Comparison of ENCODE assay signal across 10 cellular contexts in the genomic region with DNA sequence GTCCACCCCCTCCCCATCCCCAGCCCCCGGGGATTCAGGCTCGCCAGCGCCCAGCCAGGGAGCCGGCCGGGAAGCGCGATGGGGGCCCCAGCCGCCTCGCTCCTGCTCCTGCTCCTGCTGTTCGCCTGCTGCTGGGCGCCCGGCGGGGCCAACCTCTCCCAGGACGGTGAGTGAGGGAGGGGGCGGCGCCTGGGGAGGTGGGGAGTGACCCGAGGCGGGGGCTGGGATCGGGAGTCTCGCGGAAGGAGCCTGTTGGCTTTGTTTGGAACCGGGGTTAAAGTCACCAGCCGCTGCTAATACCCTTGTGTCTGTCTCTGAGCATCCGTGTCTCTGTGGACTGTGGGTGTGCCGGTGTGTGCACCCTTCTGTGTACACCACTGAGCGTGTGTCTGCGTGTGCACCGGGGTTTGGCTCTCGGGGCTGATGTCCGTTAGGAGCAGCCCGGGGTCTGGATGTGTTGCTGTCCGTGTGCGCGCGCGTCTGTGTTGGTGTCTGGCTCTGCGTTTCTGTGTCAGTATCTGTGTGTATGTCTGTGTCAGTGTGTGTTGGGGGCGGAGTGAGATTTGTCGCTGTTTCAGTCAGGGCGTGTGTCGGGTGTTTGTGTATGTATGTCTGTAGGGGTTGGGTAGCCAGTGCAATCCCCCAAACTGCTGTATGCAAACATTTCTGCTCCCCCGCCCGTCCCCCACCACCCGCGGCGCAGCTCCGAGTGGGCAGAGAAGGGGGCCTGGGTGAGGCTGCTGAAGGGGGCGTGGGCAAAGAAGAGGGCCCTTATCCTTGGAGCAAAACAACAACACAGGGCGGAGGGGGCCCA. TPM values are rescaled to one million over a fixed set of nuclear protein-coding genes. Genes with fewer than 3 reads are reported as not detected.
A peak's percentile ranks its signal among the peaks of the same experiment; 100 is the strongest.
DNase-seq lines count a peak whose midpoint lies in the region; ATAC-seq, FAIRE-seq and TF ChIP-seq lines count a peak whose summit lies in the region.
"Had no signal": no experiment of that assay in that cellular context is flagged by ENCODE, and none has a peak within 500 bp of the region (broad histone marks: within the 10 kb centered on the region; RNA-seq: fewer than 3 reads in every experiment).

No MANE protein-coding gene starts in this region.

- H3K4me1 Mint-ChIP-seq in T-helper 17 cell, result peaks cover 6% of the 10 kb centered on the region
- no peaks in the 10 kb centered on the region for H3K4me1 Mint-ChIP-seq in Calu3 (ENCODE audit: low read depth, unreplicated experiment)

- no TSS peak for BruUV-seq in Calu3 (replicated peaks; lab: Mats Ljungman, UMichigan)

- no peak for DNase-seq in GM12891 (ENCODE audit: insufficient read length, low spot score)
- no peak for DNase-seq in T-helper 17 cell
- DNase-seq in left ventricle myocardium superior, result peak; percentile 30
- DNase-seq in retinal pigment epithelial cell (ENCODE audit: low read depth), result no peak
- DNase-seq in effector CD4-positive, alpha-beta T cell, result no peak
- DNase-seq in Calu3, result no peak
- no peak for DNase-seq in pons (ENCODE audit: low spot score)
- no peak for DNase-seq in kidney glomerular epithelial cell (lab: John Stamatoyannopoulos, UW)

- H3K27me3 Mint-ChIP-seq in T-helper 17 cell, result peaks cover 77% of the 10 kb centered on the region
- peaks cover 88% of the 10 kb centered on the region for H3K27me3 Mint-ChIP-seq in Calu3 (ENCODE audit: unreplicated experiment)

- H3K9me3 Mint-ChIP-seq in Calu3 (ENCODE audit: low read depth, unreplicated experiment), result no peaks in the 10 kb centered on the region

- H3K9me3 ChIP-seq in T-helper 17 cell (ENCODE audit: control insufficient read depth, low read length, poor library complexity, severe bottlenecking), result no peaks in the 10 kb centered on the region
- H3K9me3 ChIP-seq: pancreas had no signal

- no peak for TF ChIP-seq CTCF in retinal pigment epithelial cell (conservative IDR thresholded peaks at IDR 0.05; ENCODE audit: low read depth, low read length)
- TF ChIP-seq CTCF in Calu3 (IDR thresholded peaks at IDR 0.05; ENCODE audit: unreplicated experiment), result no peak

- ATAC-seq in T-helper 17 cell (no peak), left ventricle myocardium superior (peak; percentile 36)

- peak; percentile 38 for FAIRE-seq in GM12891 (lab: Jason Lieb, UNC)
- FAIRE-seq: pancreas had no signal

- H3K27ac Mint-ChIP-seq in T-helper 17 cell (no peak overlapping the region), Calu3 (ENCODE audit: unreplicated experiment) (no peak overlapping the region)

- no peak for TF ChIP-seq POLR2A in GM12891 (IDR thresholded peaks at IDR 0.05; ENCODE audit: low read depth, low read length)

- CTCF ChIA-PET in Calu3 (lab: Charles Lee), result interaction anchor here (0.7 kb wide), 2 partner anchors 86 to 538 kb away, joined by 3 read pairs; no protein-coding TSS in a partner anchor

- H3K4me3 Mint-ChIP-seq in T-helper 17 cell (peak overlapping the region; percentile 46), Calu3 (ENCODE audit: low read depth, unreplicated experiment) (no peak overlapping the region)

- intact Hi-C loops in left ventricle myocardium superior (cut with micrococcal nuclease) (no loop called here), Calu3 (cut with micrococcal nuclease; ENCODE audit: unreplicated experiment) (no loop called here)

- H3K36me3 Mint-ChIP-seq in T-helper 17 cell (ENCODE audit: low read depth), result peaks cover 15% of the 10 kb centered on the region
- no peaks in the 10 kb centered on the region for H3K36me3 Mint-ChIP-seq in Calu3 (ENCODE audit: insufficient read depth, unreplicated experiment)

- H3K4me3 ChIP-seq in retinal pigment epithelial cell (ENCODE audit: low read length), result peak overlapping the region; percentile 34

TF ChIP-seq in GM12891, 5 proteins besides CTCF, POLR2A, EP300 and RAD21:
- no peak for TF ChIP-seq POU2F2 (IDR thresholded peaks at IDR 0.05; ENCODE audit: low read depth, low read length)
- no peak for TF ChIP-seq POLR2AphosphoS5 (IDR thresholded peaks at IDR 0.05; ENCODE audit: low read depth, low read length)
- no peak for TF ChIP-seq TAF1 (IDR thresholded peaks at IDR 0.05; ENCODE audit: low read depth, low read length)
- TF ChIP-seq SPI1 (IDR thresholded peaks at IDR 0.05; ENCODE audit: low read depth, low read length), result no peak
- TF ChIP-seq PAX5 (IDR thresholded peaks at IDR 0.05; ENCODE audit: insufficient read depth, low read length, severe bottlenecking), result no peak

RNA-seq across cellular contexts. Expression of gene CADM3, which starts 0.5 kb away (rescaled TPM):
- 0.35 TPM for polyA plus RNA-seq in GM12891 (2012; ENCODE audit: low read depth, missing spikeins)
- total RNA-seq in T-helper 17 cell, result not detected
- 4.8 TPM for total RNA-seq in left ventricle myocardium superior
- not detected in 2 replicates for total RNA-seq in Calu3 (2022)

RNA-seq across cellular contexts. Expression of gene ACKR1, which starts 32.8 kb away (rescaled TPM):
- polyA plus RNA-seq in GM12891 (2012; ENCODE audit: low read depth, missing spikeins), result 1.3 TPM
- total RNA-seq in T-helper 17 cell (not detected), left ventricle myocardium superior (15.9 TPM), Calu3 (2022) (not detected in 2 replicates)
- total RNA-seq: RPMI7951 had no signal

Comparison
In these comparisons a context has a peak if more than half of its experiments do, and no peak if none do; other contexts are left out.
1. RNA of gene ACKR1, which starts 32.8 kb away (total RNA-seq): 15.9 TPM in left ventricle myocardium superior (single experiment); not detected in T-helper 17 cell and not detected in Calu3; every median in the first group is over 10 times any median in the second.